Comparison of ENCODE assay signal across 15 cellular contexts in genomic region chr20:4875578-4876067, GRCh38. TPM values are rescaled to one million over a fixed set of nuclear protein-coding genes. Genes with fewer than 3 reads are reported as not detected.
DNase-seq lines count a peak whose midpoint lies in the region; ATAC-seq and TF ChIP-seq lines count a peak whose summit lies in the region.
"Had no signal": no experiment of that assay in that cellular context is flagged by ENCODE, and none has a peak within 500 bp of the region (broad histone marks: within the 10 kb centered on the region; RNA-seq: fewer than 3 reads in every experiment).

No MANE protein-coding gene starts in this region.

- H3K4me3 ChIP-seq in HEK293 (ENCODE audit: low read depth, low read length) = no peak overlapping the region
- no peak overlapping the region for H3K4me3 ChIP-seq in RWPE2 (ENCODE audit: severe bottlenecking)
- no peak overlapping the region for H3K4me3 ChIP-seq in retinal pigment epithelial cell (ENCODE audit: low read length)
- no peak overlapping the region for H3K4me3 ChIP-seq in aorta (ENCODE audit: low read length in 2 of 2)
- H3K4me3 ChIP-seq: gastroesophageal sphincter, SJSA1, tibial nerve had no signal

- intact Hi-C loops in aorta (cut with DNase I) = no loop called here

- WGBS in aorta, 2 donors = 91 to 94% methylated on average over 16 of the region's 16 CpGs

- H3K36me3 ChIP-seq in HEK293 (ENCODE audit: control insufficient read depth in 2 of 2, insufficient read depth in 1 of 2, low read length in 2 of 2) = peaks cover 10 to 64% of the 10 kb centered on the region in 2 experiments; a peak in 2 of 3 replicates
- H3K36me3 ChIP-seq in RWPE2 (ENCODE audit: low read depth) = peaks cover 25% of the 10 kb centered on the region
- H3K36me3 ChIP-seq in aorta (ENCODE audit: control insufficient read depth in 1 of 2, insufficient read depth in 2 of 2, low read length in 1 of 2) = peaks cover 0 to 6% of the 10 kb centered on the region in 2 donors
- H3K36me3 ChIP-seq: SJSA1 had no signal

- H3K9me3 ChIP-seq in HEK293 (ENCODE audit: control insufficient read depth, insufficient read depth, low read depth, low read length) (no peaks in the 10 kb centered on the region), RWPE2 (ENCODE audit: severe bottlenecking) (no peaks in the 10 kb centered on the region), aorta (ENCODE audit: control insufficient read depth, low read length) (no peaks in the 10 kb centered on the region)
- H3K9me3 ChIP-seq: gastroesophageal sphincter, SJSA1, tibial nerve had no signal

- CTCF ChIA-PET in HEK293 (lab: Yijun Ruan, JAX) = interaction anchor here (0.6 kb wide), 1 partner anchor 883 kb away, joined by 3 read pairs; no protein-coding TSS in a partner anchor

- ATAC-seq in RWPE2 (ENCODE audit: low read depth) (no peak), aorta (ENCODE audit: low FRiP score) (no peak), HG03025 (IDR thresholded peaks at IDR 0.05; ENCODE audit: low FRiP score, unreplicated experiment) (no peak)
- ATAC-seq: gastroesophageal sphincter had no signal

- TF ChIP-seq CTCF in HEK293 (tag by site-specific recombination; IDR thresholded peaks at IDR 0.05) (no peak), RWPE2 (IDR thresholded peaks at IDR 0.05; ENCODE audit: poor library complexity, severe bottlenecking) (no peak), retinal pigment epithelial cell (conservative IDR thresholded peaks at IDR 0.05; ENCODE audit: low read depth, low read length) (no peak)

- H3K27ac ChIP-seq in HEK293 (ENCODE audit: extremely low read depth, low read depth, low read length) (no peak overlapping the region), RWPE2 (ENCODE audit: poor library complexity, severe bottlenecking) (no peak overlapping the region), aorta (ENCODE audit: low read depth in 1 of 2, low read length in 2 of 2) (no peak overlapping the region)
- H3K27ac ChIP-seq: gastroesophageal sphincter, KMS-11, SJSA1, tibial nerve had no signal

- POLR2A ChIA-PET in HEK293 (lab: Yijun Ruan, JAX) = no interaction called here

- H3K27me3 ChIP-seq in RWPE2 (ENCODE audit: insufficient read depth, poor library complexity, severe bottlenecking) (no peaks in the 10 kb centered on the region), aorta (ENCODE audit: control insufficient read depth in 1 of 2, insufficient read depth in 2 of 2, low read length in 1 of 2) (no peaks in the 10 kb centered on the region)
- H3K27me3 ChIP-seq: gastroesophageal sphincter, SJSA1, tibial nerve had no signal

- DNase-seq in NCI-H2107 (lab: John Stamatoyannopoulos, UW) = peak; percentile 90
- peak; percentile 31 for DNase-seq in RWPE2 (ENCODE audit: low spot score)
- DNase-seq in retinal pigment epithelial cell (ENCODE audit: low read depth) = peak; percentile 85
- DNase-seq in SKM-1 (lab: John Stamatoyannopoulos, UW; ENCODE audit: unreplicated experiment) = no peak
- DNase-seq in aorta = no peak
- no peak for DNase-seq in HCEC 1CT
- DNase-seq: activated gamma-delta T cell, DND-41, mesenchymal stem cell had no signal

- H3K4me1 ChIP-seq in HEK293 (ENCODE audit: control insufficient read depth, insufficient read depth, low read length) (peaks cover 14% of the 10 kb centered on the region), RWPE2 (ENCODE audit: insufficient read depth, poor library complexity, severe bottlenecking) (no peaks in the 10 kb centered on the region), aorta (ENCODE audit: control insufficient read depth in 1 of 2, insufficient read depth in 2 of 2, low read length in 2 of 2) (no peaks in the 10 kb centered on the region)
- H3K4me1 ChIP-seq: gastroesophageal sphincter, SJSA1 had no signal

TF ChIP-seq in HEK293, 187 proteins besides CTCF, POLR2A, EP300 and RAD21:
- 0 out of 2 replicates have a peak, but pooled peaks have one; percentile 14 for TF ChIP-seq IKZF3 (tag by site-specific recombination; IDR thresholded peaks at IDR 0.05)
- TF ChIP-seq OSR2 (tag by site-specific recombination; IDR thresholded peaks at IDR 0.05) = peak; percentile 59; the same call in 1 of the 2 replicates
- no peak for TF ChIP-seq ZNF776 (tag by site-specific recombination; IDR thresholded peaks at IDR 0.05; ENCODE audit: borderline replicate concordance)
- no peak for TF ChIP-seq ZNF280C (tag by site-specific recombination; IDR thresholded peaks at IDR 0.05)
- TF ChIP-seq ZNF416 (tag by site-specific recombination; IDR thresholded peaks at IDR 0.05) = no peak
- TF ChIP-seq ZNF600 (tag by site-specific recombination; IDR thresholded peaks at IDR 0.05) = 0 out of 2 replicates have a peak, but pooled peaks have one; percentile 16
- no peak for TF ChIP-seq ZNF654 (tag by site-specific recombination; IDR thresholded peaks at IDR 0.05; ENCODE audit: low read depth)
- TF ChIP-seq ZNF660 (tag by site-specific recombination; IDR thresholded peaks at IDR 0.05) = no peak
- TF ChIP-seq ZNF292 (tag by site-specific recombination; IDR thresholded peaks at IDR 0.05; ENCODE audit: borderline replicate concordance, low read depth) = no peak
- no peak for TF ChIP-seq ZBTB17 (tag by site-specific recombination; IDR thresholded peaks at IDR 0.05)
- no peak for TF ChIP-seq ZFHX2 (tag by site-specific recombination; conservative IDR thresholded peaks at IDR 0.05)

RNA-seq across cellular contexts. Expression of gene RASSF2, which starts 52.2 kb away (rescaled TPM):
- total RNA-seq in aorta = 10 to 100 TPM; 17.6 to 35.4 TPM
- polyA plus RNA-seq in aorta = 10 to 100 TPM in 1 of 2 donors, 1 to 10 TPM in 1; 9.9 to 19.4 TPM

Comparison
In these comparisons a context has a peak if more than half of its experiments do, and no peak if none do; other contexts are left out.
1. DNase-seq: peak in NCI-H2107 (single experiment), RWPE2 (single experiment) and retinal pigment epithelial cell (single experiment); none in SKM-1 (single experiment), aorta (0 of 2) and HCEC 1CT (single experiment).